ENCODE assay signal across 1 cellular context in genomic region chr17:7477392-7478275, GRCh38.
TF ChIP-seq lines count a peak whose summit lies in the region.

No MANE protein-coding gene starts in this region.

TF ChIP-seq in GM12878, 131 proteins besides CTCF, POLR2A, EP300 and RAD21:
- TF ChIP-seq MTA3 (IDR thresholded peaks at IDR 0.05; ENCODE audit: borderline replicate concordance, low read length): no peak
- no peak for TF ChIP-seq NBN (IDR thresholded peaks at IDR 0.05)
- TF ChIP-seq SMARCA5 (IDR thresholded peaks at IDR 0.05): no peak
- TF ChIP-seq HDGF (IDR thresholded peaks at IDR 0.05): peak; percentile 18; the same call in 1 of the 2 replicates
- no peak for TF ChIP-seq CBFB (IDR thresholded peaks at IDR 0.05; ENCODE audit: low read depth)
- TF ChIP-seq USF2 (IDR thresholded peaks at IDR 0.05; ENCODE audit: borderline replicate concordance, low read depth, low read length): no peak
- TF ChIP-seq ZNF274 (IDR thresholded peaks at IDR 0.05; ENCODE audit: insufficient read depth, insufficient read length): no peak
- no peak for TF ChIP-seq NR2C1 (IDR thresholded peaks at IDR 0.05)
- TF ChIP-seq STAT3 (IDR thresholded peaks at IDR 0.05; ENCODE audit: low read depth, low read length): no peak
